1 cellular context compared by ENCODE assay signal in genomic region chr3:143119009-143119914, GRCh38.
TF ChIP-seq lines count a peak whose summit lies in the region.

TSS of gene CHST2 (plus strand) at chr3:143119771. CDS start at chr3:143120817, 1,046 bp downstream.

TF ChIP-seq in K562, 482 proteins besides CTCF, POLR2A, EP300 and RAD21 (continued from another document and continues in another):
- TF ChIP-seq ZBTB40 (IDR thresholded peaks at IDR 0.05) (peak; percentile 66), ZBTB40 (CRISPR knock-in tag; IDR thresholded peaks at IDR 0.05) (no peak), HCFC1 (IDR thresholded peaks at IDR 0.05; ENCODE audit: low read depth, low read length) (peak; percentile 48; the same call in 1 of the 2 replicates), SMAD4 (CRISPR knock-in tag; conservative IDR thresholded peaks at IDR 0.05) (peak; percentile 80), MAZ (CRISPR knock-in tag; conservative IDR thresholded peaks at IDR 0.05 in 1 of 2, IDR thresholded peaks at IDR 0.05 in 1 of 2) (peak; percentile 62 to 66), ZBTB11 (CRISPR knock-in tag; IDR thresholded peaks at IDR 0.05) (peak in 2 of 3 experiments; percentile 61 to 70; a peak in 4 of 6 replicates), TRIM24 (IDR thresholded peaks at IDR 0.05) (peak in 1 of 2 experiments; percentile 31; a peak in 1 of 4 replicates), ZNF717 (CRISPR knock-in tag; IDR thresholded peaks at IDR 0.05) (no peak), FOXK2 (conservative IDR thresholded peaks at IDR 0.05 in 1 of 2, IDR thresholded peaks at IDR 0.05 in 1 of 2; ENCODE audit: low read depth in 2 of 2) (0 out of 4 replicates have a peak, but pooled peaks of 1 of the 2 experiments have one; percentile 30), YY1 (IDR thresholded peaks at IDR 0.05; ENCODE audit: borderline replicate concordance in 1 of 3, control insufficient read depth in 1 of 3, extremely low read depth in 1 of 3, insufficient read depth in 3 of 3, insufficient read length in 1 of 3, insufficient replicate concordance in 2 of 3, low read depth in 1 of 3, low read length in 2 of 3) (peak in 2 of 3 experiments; percentile 6 to 42), ERF (CRISPR knock-in tag; IDR thresholded peaks at IDR 0.05) (0 out of 2 replicates have a peak, but pooled peaks have one; percentile 52), ETV5 (CRISPR knock-in tag; IDR thresholded peaks at IDR 0.05; ENCODE audit: low read depth) (peak; percentile 83), ETV1 (tag; conservative IDR thresholded peaks at IDR 0.05; ENCODE audit: low read depth) (peak; percentile 94), SP2 (IDR thresholded peaks at IDR 0.05; ENCODE audit: extremely low read depth, low read depth, low read length, poor library complexity, severe bottlenecking) (peak; percentile 40), ZNF830 (CRISPR knock-in tag; IDR thresholded peaks at IDR 0.05) (peak; percentile 11; the same call in 1 of the 2 replicates), ZNF551 (CRISPR knock-in tag; IDR thresholded peaks at IDR 0.05) (no peak), ZNF76 (CRISPR knock-in tag; IDR thresholded peaks at IDR 0.05; ENCODE audit: borderline replicate concordance) (peak; percentile 43; the same call in 1 of the 2 replicates), ZBTB17 (CRISPR knock-in tag; IDR thresholded peaks at IDR 0.05) (peak; percentile 58; the same call in 1 of the 2 replicates), HNRNPUL1 (IDR thresholded peaks at IDR 0.05; ENCODE audit: low read length) (no peak), RNF2 (IDR thresholded peaks at IDR 0.05) (peak; percentile 67; the same call in 1 of the 2 replicates), VEZF1 (CRISPR knock-in tag; IDR thresholded peaks at IDR 0.05) (peak; percentile 76), SMAD3 (CRISPR knock-in tag; conservative IDR thresholded peaks at IDR 0.05) (no peak), MCM2 (IDR thresholded peaks at IDR 0.05; ENCODE audit: low read depth) (no peak), ZNF584 (CRISPR knock-in tag; IDR thresholded peaks at IDR 0.05; ENCODE audit: low read depth) (peak; percentile 77), NR2F6 (CRISPR knock-in tag; IDR thresholded peaks at IDR 0.05) (no peak), ZBTB7A (IDR thresholded peaks at IDR 0.05; ENCODE audit: borderline replicate concordance, control insufficient read depth, low read depth, low read length) (peak; percentile 55), GABPB2 (CRISPR knock-in tag; conservative IDR thresholded peaks at IDR 0.05) (no peak), MXI1 (IDR thresholded peaks at IDR 0.05; ENCODE audit: low read depth, low read length) (0 out of 2 replicates have a peak, but pooled peaks have one; percentile 11), NKRF (IDR thresholded peaks at IDR 0.05; ENCODE audit: borderline replicate concordance) (0 out of 2 replicates have a peak, but pooled peaks have one; percentile 40), CHD2 (IDR thresholded peaks at IDR 0.05; ENCODE audit: low read depth, low read length) (0 out of 2 replicates have a peak, but pooled peaks have one; percentile 16), NFRKB (IDR thresholded peaks at IDR 0.05; ENCODE audit: low read depth) (peak; percentile 68; the same call in 1 of the 2 replicates), GABPA (tag; conservative IDR thresholded peaks at IDR 0.05; ENCODE audit: low read depth) (peak; percentile 81), XRCC3 (IDR thresholded peaks at IDR 0.05) (no peak), NCOR1 (IDR thresholded peaks at IDR 0.05) (peak; percentile 51; the same call in 1 of the 2 replicates), SIN3A (IDR thresholded peaks at IDR 0.05; ENCODE audit: borderline replicate concordance in 2 of 2, control insufficient read depth in 1 of 2, low read depth in 2 of 2, low read length in 2 of 2) (0 out of 4 replicates have a peak, but pooled peaks of 1 of the 2 experiments have one; percentile 9), E2F6 (IDR thresholded peaks at IDR 0.05; ENCODE audit: borderline replicate concordance in 1 of 2, extremely low read depth in 1 of 2, insufficient read depth in 1 of 2, insufficient read length in 1 of 2, low read depth in 1 of 2, low read length in 1 of 2, poor library complexity in 1 of 2, severe bottlenecking in 1 of 2) (peak in 1 of 2 experiments; percentile 80), FIP1L1 (IDR thresholded peaks at IDR 0.05; ENCODE audit: low read depth, low read length, poor library complexity, severe bottlenecking) (peak; percentile 29), E2F3 (CRISPR knock-in tag; IDR thresholded peaks at IDR 0.05) (peak; percentile 75), FOXO4 (CRISPR knock-in tag; IDR thresholded peaks at IDR 0.05) (peak; percentile 54; the same call in 1 of the 2 replicates), SUPT5H (IDR thresholded peaks at IDR 0.05) (peak; percentile 80), KLF13 (tag; IDR thresholded peaks at IDR 0.05; ENCODE audit: borderline replicate concordance, low read depth) (no peak), ETS1 (conservative IDR thresholded peaks at IDR 0.05; ENCODE audit: control insufficient read depth, low read depth, low read length) (peak; percentile 91), NFIC (IDR thresholded peaks at IDR 0.05) (peak; percentile 34; the same call in 1 of the 2 replicates)
